Comparison of ENCODE assay signal across 1 cellular context in genomic region chr2:29663266-29663665, GRCh38.
TF ChIP-seq lines count a peak whose summit lies in the region.

No MANE protein-coding gene starts in this region.

TF ChIP-seq in SK-N-SH, 30 proteins besides CTCF, POLR2A, EP300 and RAD21 (continued from another document):
- no peak for TF ChIP-seq REST (IDR thresholded peaks at IDR 0.05; ENCODE audit: low read depth, low read length)
- no peak for TF ChIP-seq FOXJ3 (CRISPR knock-in tag; IDR thresholded peaks at IDR 0.05)
- TF ChIP-seq FOSL2 (IDR thresholded peaks at IDR 0.05; ENCODE audit: borderline replicate concordance, low read depth) = no peak
- no peak for TF ChIP-seq JUND (IDR thresholded peaks at IDR 0.05)
- no peak for TF ChIP-seq TAF1 (IDR thresholded peaks at IDR 0.05; ENCODE audit: borderline replicate concordance, low read depth, low read length)
- no peak for TF ChIP-seq NRF1 (IDR thresholded peaks at IDR 0.05; ENCODE audit: low read depth, low read length)
- TF ChIP-seq USF1 (IDR thresholded peaks at IDR 0.05; ENCODE audit: borderline replicate concordance, low read depth) = no peak
